In the genomic region with DNA sequence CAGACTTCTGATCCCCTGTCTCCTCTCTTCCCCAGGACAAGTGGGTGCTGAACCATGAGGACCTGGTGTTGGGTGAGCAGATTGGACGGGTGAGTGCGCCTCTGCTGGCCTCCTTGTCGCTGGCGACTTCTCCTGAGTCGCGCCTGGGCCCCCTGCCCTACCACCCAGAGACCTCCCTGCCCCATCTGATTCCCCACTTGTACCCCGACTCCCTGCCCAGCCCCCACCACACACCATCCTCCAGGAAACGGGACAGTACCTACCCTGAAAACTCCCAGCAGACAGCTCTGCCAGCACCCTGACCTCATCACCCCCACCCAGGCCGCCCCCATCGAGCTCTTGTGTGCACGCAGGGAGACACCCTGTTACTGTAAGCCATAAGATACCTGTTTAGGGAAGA, we compare ENCODE assay signal across 1 cellular context.
TF ChIP-seq lines count a peak whose summit lies in the region.

No MANE protein-coding gene starts in this region.

TF ChIP-seq in K562, 482 proteins besides CTCF, POLR2A, EP300 and RAD21:
- TF ChIP-seq, protein P1, sequence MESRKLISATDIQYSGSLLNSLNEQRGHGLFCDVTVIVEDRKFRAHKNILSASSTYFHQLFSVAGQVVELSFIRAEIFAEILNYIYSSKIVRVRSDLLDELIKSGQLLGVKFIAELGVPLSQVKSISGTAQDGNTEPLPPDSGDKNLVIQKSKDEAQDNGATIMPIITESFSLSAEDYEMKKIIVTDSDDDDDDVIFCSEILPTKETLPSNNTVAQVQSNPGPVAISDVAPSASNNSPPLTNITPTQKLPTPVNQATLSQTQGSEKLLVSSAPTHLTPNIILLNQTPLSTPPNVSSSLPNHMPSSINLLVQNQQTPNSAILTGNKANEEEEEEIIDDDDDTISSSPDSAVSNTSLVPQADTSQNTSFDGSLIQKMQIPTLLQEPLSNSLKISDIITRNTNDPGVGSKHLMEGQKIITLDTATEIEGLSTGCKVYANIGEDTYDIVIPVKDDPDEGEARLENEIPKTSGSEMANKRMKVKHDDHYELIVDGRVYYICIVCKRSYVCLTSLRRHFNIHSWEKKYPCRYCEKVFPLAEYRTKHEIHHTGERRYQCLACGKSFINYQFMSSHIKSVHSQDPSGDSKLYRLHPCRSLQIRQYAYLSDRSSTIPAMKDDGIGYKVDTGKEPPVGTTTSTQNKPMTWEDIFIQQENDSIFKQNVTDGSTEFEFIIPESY (CRISPR knock-in tag; IDR thresholded peaks at IDR 0.05), result 0 out of 2 replicates have a peak, but pooled peaks have one; percentile 17
- no peak for TF ChIP-seq SMAD1 (IDR thresholded peaks at IDR 0.05; ENCODE audit: low read depth, low read length, partially characterized antibody)
- TF ChIP-seq HDGF (IDR thresholded peaks at IDR 0.05), result no peak
